ENCODE assay signal across 14 cellular contexts in the genomic region with DNA sequence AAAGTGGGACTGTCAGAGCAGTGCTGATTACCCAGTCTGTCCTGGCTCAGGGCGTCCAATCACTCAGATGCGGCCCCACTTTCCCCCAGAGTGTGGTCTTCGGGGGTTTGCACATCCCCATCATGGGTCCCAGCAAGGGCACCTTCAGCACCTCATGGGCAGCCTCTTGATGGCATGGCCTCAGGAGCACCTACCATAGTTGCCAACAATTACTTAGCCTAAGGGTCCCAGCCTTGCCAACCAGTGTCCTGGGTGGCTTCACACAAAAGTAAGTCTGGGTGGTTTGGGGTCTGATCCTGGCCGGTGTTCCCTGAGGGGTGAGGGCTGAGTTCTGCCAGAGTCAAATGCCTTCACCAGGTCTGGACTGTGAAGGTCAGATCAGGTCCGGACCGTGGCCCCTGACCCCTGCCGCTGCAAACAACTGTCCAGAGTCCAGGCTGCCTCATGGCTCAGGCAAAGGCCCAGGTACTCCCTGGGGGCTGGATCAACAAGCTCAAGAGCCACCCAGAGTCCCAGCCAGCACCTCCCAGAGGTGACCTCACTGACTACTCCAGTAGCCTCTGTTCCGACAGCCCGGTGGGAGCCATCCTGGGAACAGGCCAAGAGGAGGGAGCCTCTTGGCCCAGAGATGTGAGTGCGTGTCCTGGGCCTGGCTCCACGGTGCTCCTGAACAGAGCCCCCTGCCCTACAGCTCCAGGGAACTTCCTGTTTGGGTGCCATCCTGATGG.
"Had no signal": no experiment of that assay in that cellular context is flagged by ENCODE, and none has a peak within 500 bp of the region (broad histone marks: within the 10 kb centered on the region; RNA-seq: fewer than 3 reads in every experiment).

No MANE protein-coding gene starts in this region.

- H3K9ac ChIP-seq: neural progenitor cell had no signal

- ATAC-seq: activated CD8-positive, alpha-beta memory T cell treated with anti-CD3 and anti-CD28 coated beads, Interleukin-2, amount 10 ng/mL, durations not matched to agents 7 days and 5 days; activated naive CD4-positive, alpha-beta T cell treated with anti-CD3 and anti-CD28 coated beads, Interleukin-2, amount 50 U/mL, for 72 hours; activated T-cell treated with anti-CD3 and anti-CD28 coated beads, Interleukin-2, amount 50 U/mL, for 4 hours; heart left ventricle; left ventricle myocardium superior; stimulated activated effector memory CD8-positive, alpha-beta T cell treated with anti-CD3 and anti-CD28 coated beads, Interleukin-12 subunit alpha, Interleukin-12 subunit beta, amount 100 ng/mL, for 72 hours had no signal

- H3K4me2 ChIP-seq: neural progenitor cell, smooth muscle cell had no signal

- H3K27ac ChIP-seq: neural progenitor cell, upper lobe of left lung had no signal

- H3K4me3 ChIP-seq: heart left ventricle, neural progenitor cell, smooth muscle cell, upper lobe of left lung had no signal

- H3K36me3 ChIP-seq: heart left ventricle, neural progenitor cell, upper lobe of left lung had no signal

- H2AFZ ChIP-seq: neural progenitor cell had no signal

- H3K27me3 ChIP-seq: heart left ventricle, neural progenitor cell, upper lobe of left lung had no signal

- H3K4me1 ChIP-seq: neural progenitor cell had no signal

- DNase-seq: activated CD4-positive, alpha-beta T cell treated with anti-CD3 and anti-CD28 coated beads, Interleukin-2, amount 50 U/mL, for 48 hours; activated CD8-positive, alpha-beta memory T cell treated with anti-CD3 and anti-CD28 coated beads, Interleukin-2, amount 10 ng/mL, durations not matched to agents 7 days and 5 days; activated effector memory CD4-positive, alpha-beta T cell treated with anti-CD3 and anti-CD28 coated beads, Interleukin-2, amount 50 U/mL, for 16 hours; activated T-cell treated with anti-CD3 and anti-CD28 coated beads, Interleukin-2, amount 50 U/mL, for 4 hours; foreskin melanocyte; heart left ventricle; islet precursor cell; left ventricle myocardium superior; T-helper 2 cell had no signal

- H3K9me3 ChIP-seq: heart left ventricle, upper lobe of left lung had no signal
